Comparison of ENCODE assay signal across 16 cellular contexts in the genomic region with DNA sequence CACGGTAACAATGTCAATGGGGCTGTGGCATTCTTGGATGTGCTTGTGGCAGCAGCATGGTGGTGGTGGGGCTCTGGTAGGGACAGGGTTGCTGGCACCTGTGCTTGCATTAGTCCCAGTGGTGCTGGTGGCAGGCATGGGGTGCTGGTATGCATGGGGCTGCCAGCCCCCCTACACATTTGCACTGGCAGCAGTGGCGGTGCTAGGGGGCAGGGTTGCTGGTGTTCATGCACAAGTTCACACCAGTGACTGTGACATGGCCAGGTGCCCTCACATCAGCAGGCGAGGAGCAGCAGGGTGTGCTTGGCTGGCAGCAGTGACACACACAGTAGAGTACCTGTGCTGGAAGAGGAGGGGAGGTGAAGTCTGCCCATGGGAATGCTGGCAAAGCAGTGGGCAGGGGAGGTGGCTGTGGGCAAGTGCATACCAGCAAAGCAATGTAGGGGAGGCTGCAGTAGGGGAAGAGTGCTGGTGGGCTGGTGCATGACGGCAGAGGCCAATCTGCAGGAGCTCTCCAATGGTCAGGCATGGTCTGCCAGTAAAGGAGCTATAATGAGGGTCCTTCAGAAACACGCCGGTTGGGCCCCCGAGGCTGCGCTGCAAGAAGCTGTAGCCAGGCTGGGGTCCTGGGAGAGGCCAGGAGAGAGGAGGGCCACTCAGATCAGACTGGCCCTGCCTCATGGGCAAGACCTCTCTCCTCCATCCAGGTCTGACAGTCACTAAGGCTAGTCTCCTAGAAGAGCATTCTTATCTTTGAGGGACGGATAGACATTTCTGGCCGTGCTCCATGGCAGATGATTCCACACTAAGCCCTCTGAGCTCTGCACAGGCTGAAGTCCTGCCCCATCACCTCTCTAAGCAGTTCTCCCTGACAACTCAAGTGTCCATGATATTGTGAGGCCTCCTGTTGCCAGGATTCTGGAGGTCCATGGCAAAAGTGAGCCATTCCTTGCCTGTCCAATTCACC.
"Had no signal": no experiment of that assay in that cellular context is flagged by ENCODE, and none has a peak within 500 bp of the region (broad histone marks: within the 10 kb centered on the region; RNA-seq: fewer than 3 reads in every experiment).

No MANE protein-coding gene starts in this region.

- H3K4me3 ChIP-seq: adrenal gland, esophagus squamous epithelium, heart right ventricle, thoracic aorta had no signal

- H3K4me1 ChIP-seq: adrenal gland, heart right ventricle had no signal

- ATAC-seq: activated CD8-positive, alpha-beta T cell treated with anti-CD3 and anti-CD28 coated beads for 36 hours; activated naive CD4-positive, alpha-beta T cell treated with anti-CD3 and anti-CD28 coated beads, Interleukin-2, amount 50 U/mL, for 72 hours; effector memory CD8-positive, alpha-beta T cell; heart right ventricle; natural killer cell treated with Interleukin-12 subunit alpha and Interleukin-12 subunit beta and Interleukin-15 and Interleukin-18, amount 100 ng/mL, for 72 hours had no signal

- DNase-seq: activated CD4-positive, alpha-beta T cell treated with anti-CD3 and anti-CD28 coated beads, Interleukin-2, amount 10 ng/mL, durations not matched to agents 24 days and 14 days; activated CD8-positive, alpha-beta T cell treated with anti-CD3 and anti-CD28 coated beads for 36 hours; activated T-cell treated with anti-CD3 and anti-CD28 coated beads, Interleukin-2, amount 50 U/mL, for 24 hours; adrenal gland; dermis blood vessel endothelial cell; effector memory CD8-positive, alpha-beta T cell; esophagus squamous epithelium; kidney glomerular epithelial cell; retina; stimulated activated CD4-positive, alpha-beta T cell treated with anti-CD3 and anti-CD28 coated beads, Interleukin-2, amount 100 ng/mL, for 48 hours; T-helper 1 cell; T-helper 9 cell had no signal

- H3K27me3 ChIP-seq: adrenal gland, esophagus squamous epithelium, heart right ventricle had no signal

- H3K36me3 ChIP-seq: adrenal gland, esophagus squamous epithelium, heart right ventricle, thoracic aorta had no signal

- H3K9me3 ChIP-seq: adrenal gland, esophagus squamous epithelium, thoracic aorta had no signal

- H3K27ac ChIP-seq: adrenal gland, esophagus squamous epithelium, heart right ventricle, thoracic aorta had no signal
